9 cellular contexts compared by ENCODE assay signal in genomic region chr11:95149659-95150294, GRCh38.
DNase-seq lines count a peak whose midpoint lies in the region; ATAC-seq, FAIRE-seq and TF ChIP-seq lines count a peak whose summit lies in the region.
"Had no signal": no experiment of that assay in that cellular context is flagged by ENCODE, and none has a peak within 500 bp of the region (broad histone marks: within the 10 kb centered on the region; RNA-seq: fewer than 3 reads in every experiment).

No MANE protein-coding gene starts in this region.

- H3K4me1 ChIP-seq in heart right ventricle, result peaks cover 0 to 53% (median 15%) of the 10 kb centered on the region in 9 donors
- peaks cover 0 to 4% (median 3%) of the 10 kb centered on the region in 3 donors for H3K4me1 ChIP-seq in pancreas

- no peaks in the 10 kb centered on the region for H3K36me3 ChIP-seq in heart right ventricle
- no peaks in the 10 kb centered on the region for H3K36me3 ChIP-seq in pancreas
- H3K36me3 ChIP-seq: HAP-1 had no signal

- 32 to 35% methylated on average over 19 of the region's 19 CpGs for WGBS in heart right ventricle, 2 donors
- WGBS in pancreas, 2 donors, result 43 to 56% methylated on average over 19 of the region's 19 CpGs

- H3K4me3 ChIP-seq in heart right ventricle (peak overlapping the region in 8 of 10 donors; percentile 52 to 77 (median 66)), pancreas (peak overlapping the region in 2 of 4 donors; percentile 45 to 59)
- H3K4me3 ChIP-seq: HAP-1 had no signal

- peaks cover 38% of the 10 kb centered on the region for H3K4me1 Mint-ChIP-seq in activated B cell treated with CpG ODN at 0.5 μM for 24 hours

- H3K9me3 ChIP-seq in heart right ventricle (no peaks in the 10 kb centered on the region), pancreas (no peaks in the 10 kb centered on the region)
- H3K9me3 ChIP-seq: HAP-1 had no signal

- TF ChIP-seq CTCF in activated B cell treated with CpG ODN at 0.5 μM for 24 hours (IDR thresholded peaks at IDR 0.05) (no peak), heart right ventricle (IDR thresholded peaks at IDR 0.05) (no peak), pancreas (IDR thresholded peaks at IDR 0.05) (no peak)

- H3K27ac ChIP-seq in heart right ventricle (peak overlapping the region; percentile 38 to 97 (median 94)), pancreas (peak overlapping the region; percentile 39 to 93 (median 85))

- peak overlapping the region; percentile 89 for H3K4me3 Mint-ChIP-seq in activated B cell treated with CpG ODN at 0.5 μM for 24 hours

- no peak for FAIRE-seq in pancreas (lab: Jason Lieb, UNC)

- POLR2A ChIA-PET in activated B cell treated with CpG ODN at 0.5 μM for 24 hours (lab: Charles Lee), result interaction anchor here (1.0 to 8.5 kb wide), 8 partner anchors 42 to 640 kb away, joined by 3 to 83 read pairs (median 14); partner anchors contain the start of genes CEP57, ENDOD1, FAM76B and SESN3

- intact Hi-C loops in activated B cell treated with CpG ODN at 0.5 μM for 24 hours (cut with micrococcal nuclease) (loop anchor here (2.0 to 10.0 kb wide), 8 partner anchors 148 to 1277 kb away; partner anchors contain the start of gene MTMR2), heart right ventricle (cut with DNase I) (loop anchor here (2.0 to 10.0 kb wide), 17 partner anchors 37 to 1275 kb away; partner anchors contain the start of genes CWC15 (in 4 of the 10), KDM4D (in 4 of the 10), SESN3 (in 3 of the 10) and SRSF8 (in 3 of the 10)), pancreas (cut with DNase I) (loop anchor here in 2 of 3 donors (5.0 to 10.0 kb wide), 4 partner anchors 65 to 613 kb away; partner anchors contain the start of gene ENDOD1 (in 1 of the 2))

- CTCF ChIA-PET in activated B cell treated with CpG ODN at 0.5 μM for 24 hours (lab: Charles Lee), result interaction anchor here (0.8 to 12.9 kb wide), 5 partner anchors 57 to 615 kb away, joined by 4 to 305 read pairs (median 91); partner anchors contain the start of genes ENDOD1 and SRSF8

- peak; percentile 16 for DNase-seq in ELR (ENCODE audit: low read depth)
- no peak for DNase-seq in activated B cell treated with CpG ODN at 0.5 μM for 24 hours
- DNase-seq in heart right ventricle, result peak; percentile 45 to 51
- peak; percentile 50 to 71 (median 61) for DNase-seq in pancreas
- no peak for DNase-seq in DMS153 (lab: John Stamatoyannopoulos, UW)
- no peak for DNase-seq in NCI-H524 (lab: John Stamatoyannopoulos, UW)
- DNase-seq in UCSD-AML1 (lab: John Stamatoyannopoulos, UW; ENCODE audit: unreplicated experiment), result no peak

- ATAC-seq in activated B cell treated with CpG ODN at 0.5 μM for 24 hours (ENCODE audit: low read depth) (no peak), heart right ventricle (peak in 7 of 8 donors; percentile 10 to 56 (median 23)), pancreas (peak in 3 of 4 donors; percentile 6 to 40 (median 23)), GM21515 (IDR thresholded peaks at IDR 0.05; ENCODE audit: unreplicated experiment) (no peak)

- peaks cover 2% of the 10 kb centered on the region for H3K27me3 Mint-ChIP-seq in activated B cell treated with CpG ODN at 0.5 μM for 24 hours

- no peaks in the 10 kb centered on the region for H3K9me3 Mint-ChIP-seq in activated B cell treated with CpG ODN at 0.5 μM for 24 hours

- H3K27ac Mint-ChIP-seq in activated B cell treated with CpG ODN at 0.5 μM for 24 hours, result peak overlapping the region; percentile 93

- H3K27me3 ChIP-seq in heart right ventricle (no peaks in the 10 kb centered on the region), pancreas (no peaks in the 10 kb centered on the region)

- H3K36me3 Mint-ChIP-seq in activated B cell treated with CpG ODN at 0.5 μM for 24 hours (ENCODE audit: low read depth), result peaks cover 3% of the 10 kb centered on the region

Comparison
In these comparisons a context has a peak if more than half of its experiments do, and no peak if none do; other contexts are left out.
1. DNase-seq: peak in ELR (single experiment), heart right ventricle (2 of 2) and pancreas (6 of 6); none in activated B cell treated with CpG ODN at 0.5 μM for 24 hours (single experiment), DMS153 (single experiment), NCI-H524 (0 of 2) and UCSD-AML1 (single experiment).
2. ATAC-seq: peak in heart right ventricle (7 of 8) and pancreas (3 of 4); none in activated B cell treated with CpG ODN at 0.5 μM for 24 hours (single experiment) and GM21515 (single experiment).